33 cellular contexts compared by ENCODE assay signal in genomic region chr7:142759433-142759832, GRCh38. TPM values are rescaled to one million over a fixed set of nuclear protein-coding genes. Genes with fewer than 3 reads are reported as not detected.
"Had no signal": no experiment of that assay in that cellular context is flagged by ENCODE, and none has a peak within 500 bp of the region (broad histone marks: within the 10 kb centered on the region; RNA-seq: fewer than 3 reads in every experiment).

No MANE protein-coding gene starts in this region.

- H3K4me3 ChIP-seq: ascending aorta, esophagus squamous epithelium, heart right ventricle, left ventricle myocardium inferior, lung, mucosa of descending colon, psoas muscle, smooth muscle cell, stomach, thyroid gland, upper lobe of left lung, vagina had no signal

- DNase-seq: activated CD4-positive, alpha-beta memory T cell treated with anti-CD3 and anti-CD28 coated beads, Interleukin-2, amount 10 ng/mL, durations not matched to agents 7 days and 5 days; activated CD4-positive, alpha-beta T cell treated with anti-CD3 and anti-CD28 coated beads for 1 hour; activated CD4-positive, alpha-beta T cell treated with anti-CD3 and anti-CD28 coated beads, Interleukin-2, amount 10 ng/mL, durations not matched to agents 7 days and 5 days; activated CD8-positive, alpha-beta memory T cell treated with anti-CD3 and anti-CD28 coated beads, Interleukin-2, amount 50 U/mL, for 48 hours; activated gamma-delta T cell; activated naive CD4-positive, alpha-beta T cell treated with anti-CD3 and anti-CD28 coated beads, Interleukin-2, amount 10 ng/mL, durations not matched to agents 7 days and 5 days; activated naive CD8-positive, alpha-beta T cell treated with anti-CD3 and anti-CD28 coated beads, Interleukin-2, amount 10 ng/mL, durations not matched to agents 7 days and 5 days; activated T-cell treated with anti-CD3 and anti-CD28 coated beads, Interleukin-2, amount 50 U/mL, for 24 hours; esophagus squamous epithelium; foreskin melanocyte; heart right ventricle; left ventricle myocardium inferior; mucosa of descending colon; psoas muscle; stimulated activated CD4-positive, alpha-beta T cell treated with anti-CD3 and anti-CD28 coated beads, Interleukin-1b, Interleukin-23, amount 100 ng/mL, for 48 hours; stimulated activated CD4-positive, alpha-beta T cell treated with anti-CD3 and anti-CD28 coated beads, Interleukin-4, amount 100 ng/mL, for 4 hours; stimulated activated CD8-positive, alpha-beta memory T cell treated with anti-CD3 and anti-CD28 coated beads, Interleukin-4, amount 100 ng/mL, for 48 hours; stomach; T1000; thyroid gland; upper lobe of left lung had no signal

- ATAC-seq: mucosa of descending colon; natural killer cell treated with Interleukin-12 subunit alpha and Interleukin-12 subunit beta and Interleukin-15 and Interleukin-18, amount 100 ng/mL, for 72 hours; psoas muscle; stimulated activated memory B cell treated with anti-CD40 and anti-IgM and Interleukin-4, amounts not matched to agents 10 μg/mL and 1 μg/mL and 100 μg/mL, for 72 hours; WTC11 had no signal

- H3K27ac ChIP-seq: ascending aorta, brain microvascular endothelial cell, esophagus squamous epithelium, heart right ventricle, left ventricle myocardium inferior, psoas muscle, stomach, thyroid gland, upper lobe of left lung, vagina had no signal

- H3K9me3 ChIP-seq: ascending aorta, esophagus squamous epithelium, left ventricle myocardium inferior, mucosa of descending colon, psoas muscle, stomach, thyroid gland, upper lobe of left lung, vagina had no signal

- H3K27me3 ChIP-seq: ascending aorta, esophagus squamous epithelium, stomach, thyroid gland, upper lobe of left lung, vagina had no signal

- H3K36me3 ChIP-seq: ascending aorta, brain microvascular endothelial cell, esophagus squamous epithelium, heart right ventricle, left ventricle myocardium inferior, stomach, thyroid gland, upper lobe of left lung, vagina had no signal

- H3K4me1 ChIP-seq: ascending aorta, esophagus squamous epithelium, heart right ventricle, left ventricle myocardium inferior, psoas muscle, stomach, thyroid gland, upper lobe of left lung, vagina had no signal

- FAIRE-seq: islet of Langerhans had no signal

RNA-seq across cellular contexts. Expression of gene PRSS1, which starts 10.2 kb away (rescaled TPM):
- total RNA-seq: activated CD4-positive, alpha-beta memory T cell treated with anti-CD3 and anti-CD28 coated beads, Interleukin-2, amount 10 ng/mL, durations not matched to agents 7 days and 5 days; activated CD4-positive, alpha-beta T cell treated with anti-CD3 and anti-CD28 coated beads, Interleukin-2, amount 10 ng/mL, durations not matched to agents 7 days and 5 days; activated naive CD8-positive, alpha-beta T cell treated with anti-CD3 and anti-CD28 coated beads, Interleukin-2, amount 10 ng/mL, durations not matched to agents 7 days and 5 days; ascending aorta; esophagus squamous epithelium; glomerular endothelial cell; left ventricle myocardium inferior; mucosa of descending colon; myocyte; natural killer cell treated with Interleukin-12 subunit alpha and Interleukin-12 subunit beta and Interleukin-15 and Interleukin-18, amount 100 ng/mL, for 72 hours; osteocyte; smooth muscle cell; vagina had no signal
- polyA plus RNA-seq: smooth muscle cell had no signal

RNA-seq across cellular contexts. Expression of gene PRSS2, which starts 11.3 kb away (rescaled TPM):
- total RNA-seq: activated CD4-positive, alpha-beta memory T cell treated with anti-CD3 and anti-CD28 coated beads, Interleukin-2, amount 10 ng/mL, durations not matched to agents 7 days and 5 days; activated CD4-positive, alpha-beta T cell treated with anti-CD3 and anti-CD28 coated beads, Interleukin-2, amount 10 ng/mL, durations not matched to agents 7 days and 5 days; activated naive CD8-positive, alpha-beta T cell treated with anti-CD3 and anti-CD28 coated beads, Interleukin-2, amount 10 ng/mL, durations not matched to agents 7 days and 5 days; ascending aorta; esophagus squamous epithelium; left ventricle myocardium inferior; mucosa of descending colon; myocyte; osteocyte; smooth muscle cell; thyroid gland; vagina had no signal
- polyA plus RNA-seq: smooth muscle cell had no signal
